ENCODE assay signal across 22 cellular contexts in genomic region chr16:89600427-89600826, GRCh38. TPM values are rescaled to one million over a fixed set of nuclear protein-coding genes. Genes with fewer than 3 reads are reported as not detected.
DNase-seq lines count a peak whose midpoint lies in the region; ATAC-seq lines count a peak whose summit lies in the region.
"Had no signal": no experiment of that assay in that cellular context is flagged by ENCODE, and none has a peak within 500 bp of the region (broad histone marks: within the 10 kb centered on the region; RNA-seq: fewer than 3 reads in every experiment).

No MANE protein-coding gene starts in this region.

- H3K27me3 Mint-ChIP-seq in activated naive CD4-positive, alpha-beta T cell treated with anti-CD3 and anti-CD28 coated beads, Interleukin-2, amount 10 ng/mL, durations not matched to agents 7 days and 5 days: peaks cover 23% of the 10 kb centered on the region
- no peaks in the 10 kb centered on the region for H3K27me3 Mint-ChIP-seq in effector memory CD8-positive, alpha-beta T cell
- peaks cover 33% of the 10 kb centered on the region for H3K27me3 Mint-ChIP-seq in stimulated activated memory B cell treated with anti-CD40 and anti-IgM and Interleukin-4, amounts not matched to agents 10 μg/mL and 1 μg/mL and 100 μg/mL, for 72 hours
- H3K27me3 Mint-ChIP-seq: activated CD4-positive, alpha-beta T cell treated with anti-CD3 and anti-CD28 coated beads for 36 hours; CD4-positive, alpha-beta memory T cell; stimulated activated naive CD8-positive, alpha-beta T cell treated with anti-CD3 and anti-CD28 coated beads, Interleukin-15, Interleukin-2, amounts not matched to agents 100 ng/mL and 50 ng/mL, for 24 hours had no signal

- CTCF ChIA-PET in activated naive CD4-positive, alpha-beta T cell treated with anti-CD3 and anti-CD28 coated beads, Interleukin-2, amount 10 ng/mL, durations not matched to agents 7 days and 5 days (lab: Charles Lee): interaction anchor here (0.6 to 1.4 kb wide), 7 partner anchors 9 to 124 kb away, joined by 3 to 6 read pairs (median 4); no protein-coding TSS in a partner anchor

- no peak for DNase-seq in activated naive CD4-positive, alpha-beta T cell treated with anti-CD3 and anti-CD28 coated beads, Interleukin-2, amount 10 ng/mL, durations not matched to agents 7 days and 5 days
- no peak for DNase-seq in activated naive CD4-positive, alpha-beta T cell treated with anti-CD3 and anti-CD28 coated beads, Interleukin-2, amount 50 U/mL, for 16 hours
- DNase-seq in effector memory CD8-positive, alpha-beta T cell: no peak
- DNase-seq in epidermal melanocyte (ENCODE audit: insufficient read length, low spot score) (no peak), A172 (ENCODE audit: low spot score) (no peak)
- DNase-seq: activated CD4-positive, alpha-beta T cell treated with anti-CD3 and anti-CD28 coated beads for 36 hours; activated CD8-positive, alpha-beta memory T cell treated with anti-CD3 and anti-CD28 coated beads for 24 hours; activated effector memory CD4-positive, alpha-beta T cell treated with anti-CD3 and anti-CD28 coated beads, Interleukin-2, amount 50 U/mL, for 16 hours; CD4-positive, alpha-beta memory T cell; dorsolateral prefrontal cortex; EL; left ventricle myocardium inferior; naive B cell; NCI-H1694; NCI-H446 treated with DMSO at 0.1 percent for 48 hours; nucleus accumbens; PC-3; Right ventricle myocardium superior; T-helper 2 cell had no signal

- peak overlapping the region; percentile 49 for H3K27ac Mint-ChIP-seq in activated naive CD4-positive, alpha-beta T cell treated with anti-CD3 and anti-CD28 coated beads, Interleukin-2, amount 10 ng/mL, durations not matched to agents 7 days and 5 days
- peak overlapping the region; percentile 17 to 76 for H3K27ac Mint-ChIP-seq in effector memory CD8-positive, alpha-beta T cell
- H3K27ac Mint-ChIP-seq in stimulated activated memory B cell treated with anti-CD40 and anti-IgM and Interleukin-4, amounts not matched to agents 10 μg/mL and 1 μg/mL and 100 μg/mL, for 72 hours: no peak overlapping the region
- H3K27ac Mint-ChIP-seq: activated CD4-positive, alpha-beta T cell treated with anti-CD3 and anti-CD28 coated beads for 36 hours; stimulated activated naive CD8-positive, alpha-beta T cell treated with anti-CD3 and anti-CD28 coated beads, Interleukin-15, Interleukin-2, amounts not matched to agents 100 ng/mL and 50 ng/mL, for 24 hours had no signal

- no peak overlapping the region for H3K4me3 Mint-ChIP-seq in activated naive CD4-positive, alpha-beta T cell treated with anti-CD3 and anti-CD28 coated beads, Interleukin-2, amount 10 ng/mL, durations not matched to agents 7 days and 5 days
- H3K4me3 Mint-ChIP-seq in effector memory CD8-positive, alpha-beta T cell: no peak overlapping the region
- no peak overlapping the region for H3K4me3 Mint-ChIP-seq in stimulated activated memory B cell treated with anti-CD40 and anti-IgM and Interleukin-4, amounts not matched to agents 10 μg/mL and 1 μg/mL and 100 μg/mL, for 72 hours
- H3K4me3 Mint-ChIP-seq: activated CD4-positive, alpha-beta T cell treated with anti-CD3 and anti-CD28 coated beads for 36 hours; CD4-positive, alpha-beta memory T cell; naive B cell; stimulated activated naive CD8-positive, alpha-beta T cell treated with anti-CD3 and anti-CD28 coated beads, Interleukin-15, Interleukin-2, amounts not matched to agents 100 ng/mL and 50 ng/mL, for 24 hours had no signal

- no peak for ATAC-seq in effector memory CD8-positive, alpha-beta T cell (replicated peaks)
- ATAC-seq in stimulated activated memory B cell treated with anti-CD40 and anti-IgM and Interleukin-4, amounts not matched to agents 10 μg/mL and 1 μg/mL and 100 μg/mL, for 72 hours: peak; percentile 5
- ATAC-seq: activated CD4-positive, alpha-beta T cell treated with anti-CD3 and anti-CD28 coated beads for 36 hours; PC-3 had no signal

- peaks cover 14% of the 10 kb centered on the region for H3K4me1 Mint-ChIP-seq in activated naive CD4-positive, alpha-beta T cell treated with anti-CD3 and anti-CD28 coated beads, Interleukin-2, amount 10 ng/mL, durations not matched to agents 7 days and 5 days
- peaks cover 18 to 23% of the 10 kb centered on the region in 2 donors for H3K4me1 Mint-ChIP-seq in effector memory CD8-positive, alpha-beta T cell (ENCODE audit: low read depth in 2 of 2)
- H3K4me1 Mint-ChIP-seq in stimulated activated memory B cell treated with anti-CD40 and anti-IgM and Interleukin-4, amounts not matched to agents 10 μg/mL and 1 μg/mL and 100 μg/mL, for 72 hours: peaks cover 13% of the 10 kb centered on the region

- no peaks in the 10 kb centered on the region for H3K36me3 Mint-ChIP-seq in activated naive CD4-positive, alpha-beta T cell treated with anti-CD3 and anti-CD28 coated beads, Interleukin-2, amount 10 ng/mL, durations not matched to agents 7 days and 5 days
- H3K36me3 Mint-ChIP-seq in effector memory CD8-positive, alpha-beta T cell (ENCODE audit: insufficient read depth): peaks cover 12% of the 10 kb centered on the region
- no peaks in the 10 kb centered on the region for H3K36me3 Mint-ChIP-seq in stimulated activated memory B cell treated with anti-CD40 and anti-IgM and Interleukin-4, amounts not matched to agents 10 μg/mL and 1 μg/mL and 100 μg/mL, for 72 hours
- H3K36me3 Mint-ChIP-seq: CD4-positive, alpha-beta memory T cell; naive B cell had no signal

- H3K9me3 Mint-ChIP-seq in activated naive CD4-positive, alpha-beta T cell treated with anti-CD3 and anti-CD28 coated beads, Interleukin-2, amount 10 ng/mL, durations not matched to agents 7 days and 5 days: no peaks in the 10 kb centered on the region
- H3K9me3 Mint-ChIP-seq in effector memory CD8-positive, alpha-beta T cell: no peaks in the 10 kb centered on the region
- H3K9me3 Mint-ChIP-seq in stimulated activated memory B cell treated with anti-CD40 and anti-IgM and Interleukin-4, amounts not matched to agents 10 μg/mL and 1 μg/mL and 100 μg/mL, for 72 hours: no peaks in the 10 kb centered on the region
- H3K9me3 Mint-ChIP-seq: CD4-positive, alpha-beta memory T cell; naive B cell; stimulated activated naive CD8-positive, alpha-beta T cell treated with anti-CD3 and anti-CD28 coated beads, Interleukin-15, Interleukin-2, amounts not matched to agents 100 ng/mL and 50 ng/mL, for 24 hours had no signal

RNA-seq across cellular contexts. Expression of gene DPEP1, which starts 13.0 kb away (rescaled TPM):
- 0.43 and 1.2 TPM in 2 replicates for total RNA-seq in A172 (2014; rRNA removed; shearing (Covaris generic))
- total RNA-seq: activated CD4-positive, alpha-beta T cell treated with anti-CD3 and anti-CD28 coated beads for 36 hours; CD4-positive, alpha-beta memory T cell; left ventricle myocardium inferior; PC-3; Right ventricle myocardium superior; thoracic aorta had no signal

RNA-seq across cellular contexts. Expression of gene CPNE7, which starts 24.9 kb away (rescaled TPM):
- 4.7 and 18.5 TPM in 2 replicates for total RNA-seq in A172 (2014; rRNA removed; shearing (Covaris generic))
- total RNA-seq: left ventricle myocardium inferior, Right ventricle myocardium superior, thoracic aorta had no signal

RNA-seq across cellular contexts. Expression of gene RPL13, which starts 39.9 kb away (rescaled TPM):
- total RNA-seq in A172 (2014; rRNA removed; shearing (Covaris generic)): 4,331 and 5,553 TPM in 2 replicates

RNA-seq across cellular contexts. Expression of gene CHMP1A, which starts 57.1 kb away (rescaled TPM):
- 83.6 and 105 TPM in 2 replicates for total RNA-seq in A172 (2014; rRNA removed; shearing (Covaris generic))

RNA-seq across cellular contexts. Expression of gene SPATA33, which starts 57.2 kb away (rescaled TPM):
- 8.5 and 12.4 TPM in 2 replicates for total RNA-seq in A172 (2014; rRNA removed; shearing (Covaris generic))
